8 cellular contexts compared by ENCODE assay signal in the genomic region with DNA sequence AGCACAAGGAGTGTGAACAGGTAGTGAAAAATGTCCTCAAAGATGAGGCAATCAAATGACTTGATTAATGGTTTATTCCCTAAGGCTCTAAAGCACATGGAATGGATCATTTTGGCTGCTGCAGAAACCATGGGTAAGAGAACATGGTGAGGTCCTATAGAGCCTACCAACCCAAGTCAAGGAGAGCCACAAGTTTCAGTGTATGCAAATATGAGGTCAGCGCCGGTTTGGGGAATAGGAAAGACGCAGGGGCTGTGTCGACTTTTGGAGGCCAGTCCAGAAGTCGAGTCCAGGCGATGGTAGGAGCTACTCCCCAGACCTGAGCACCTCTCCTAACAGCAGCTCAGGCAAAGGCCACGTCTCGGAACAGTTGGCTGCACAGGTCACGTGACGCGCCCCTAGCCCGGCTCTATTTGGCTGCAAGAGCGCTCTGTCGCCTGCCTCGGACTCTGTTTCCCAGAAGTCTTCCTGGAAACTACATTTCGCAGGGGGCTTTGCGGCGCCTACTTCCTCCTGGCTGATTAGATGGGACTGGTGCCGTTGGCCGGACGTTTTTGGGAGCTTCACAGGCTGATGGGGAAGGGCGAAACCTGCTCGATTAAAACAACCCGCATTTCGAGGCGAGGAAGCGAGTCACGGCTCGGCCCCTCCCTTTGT.
A peak's percentile ranks its signal among the peaks of the same experiment; 100 is the strongest.
DNase-seq lines count a peak whose midpoint lies in the region; ATAC-seq and TF ChIP-seq lines count a peak whose summit lies in the region.

No MANE protein-coding gene starts in this region.

- intact Hi-C loops in cardiac septum (cut with DNase I) (loop anchor here (5.0 to 10.0 kb wide), 5 partner anchors 75 to 548 kb away; partner anchors contain the start of genes CHD6 and LPIN3), tibial artery (cut with DNase I; ENCODE audit: low total_unique reads) (loop anchor here (10.0 kb wide), 1 partner anchor 178 kb away; no protein-coding TSS in a partner anchor)

- H3K79me2 ChIP-seq in DND-41 (ENCODE audit: insufficient read depth, low read length) (no peaks in the 10 kb centered on the region), parathyroid adenoma (no peaks in the 10 kb centered on the region)

- H3K4me1 ChIP-seq in DND-41 (ENCODE audit: insufficient read depth, low read length) (peaks cover 24% of the 10 kb centered on the region), parathyroid adenoma (peaks cover 3% of the 10 kb centered on the region), tibial artery (peaks cover 0 to 11% (median 4%) of the 10 kb centered on the region in 4 donors)

- no peaks in the 10 kb centered on the region for H3K36me3 ChIP-seq in DND-41 (ENCODE audit: insufficient read depth, low read length)
- H3K36me3 ChIP-seq in parathyroid adenoma (ENCODE audit: control insufficient read depth, insufficient read depth, low read length) = no peaks in the 10 kb centered on the region
- no peaks in the 10 kb centered on the region for H3K36me3 ChIP-seq in tibial artery

- H3K27ac ChIP-seq in DND-41 (ENCODE audit: low read length) = peak overlapping the region; percentile 80
- H3K27ac ChIP-seq in parathyroid adenoma = peak overlapping the region; percentile 90
- H3K27ac ChIP-seq in tibial artery = peak overlapping the region; percentile 90 to 94

- peak; percentile 74 for ATAC-seq in DND-41 (ENCODE audit: insufficient read depth, low read depth)

- DNase-seq in DND-41 = peak; percentile 90
- peak; percentile 58 for DNase-seq in GOT3 (lab: John Stamatoyannopoulos, UW)
- peak; percentile 46 for DNase-seq in LNCaP clone FGC (ENCODE audit: low read depth)
- DNase-seq in SKM-1 treated with dmso at 0.1 percent for 144 hours (lab: John Stamatoyannopoulos, UW; ENCODE audit: unreplicated experiment) = peak; percentile 48
- DNase-seq in activated naive CD8-positive, alpha-beta T cell treated with anti-CD3 and anti-CD28 coated beads, Interleukin-2, amount 50 U/mL, for 16 hours (ENCODE audit: low read depth, low spot score) = peak; percentile 34
- DNase-seq in cardiac septum (ENCODE audit: low spot score) = peak; percentile 90
- DNase-seq in tibial artery = peak; percentile 84 to 92

- H2AFZ ChIP-seq in DND-41 (ENCODE audit: low read depth, low read length) (peak overlapping the region; percentile 99), parathyroid adenoma (peak overlapping the region; percentile 98)

- peak overlapping the region; percentile 60 to 83 for H3K4me3 ChIP-seq in DND-41 (ENCODE audit: low read depth in 1 of 2, low read length in 2 of 2)
- H3K4me3 ChIP-seq in LNCaP clone FGC (ENCODE audit: low read depth, low read length) = peak overlapping the region; percentile 68
- H3K4me3 ChIP-seq in parathyroid adenoma (ENCODE audit: low read depth, low read length) = peak overlapping the region; percentile 83
- H3K4me3 ChIP-seq in tibial artery = peak overlapping the region; percentile 74 to 79

- peak overlapping the region; percentile 84 for H3K4me2 ChIP-seq in DND-41 (ENCODE audit: insufficient read depth, low read length)
- peak overlapping the region; percentile 61 for H3K4me2 ChIP-seq in parathyroid adenoma (ENCODE audit: low read length)

- H3K9me3 ChIP-seq in DND-41 (ENCODE audit: insufficient read depth, low read length, severe bottlenecking) = no peaks in the 10 kb centered on the region
- H3K9me3 ChIP-seq in parathyroid adenoma (ENCODE audit: control insufficient read depth, low read length) = no peaks in the 10 kb centered on the region
- no peaks in the 10 kb centered on the region for H3K9me3 ChIP-seq in tibial artery

- TF ChIP-seq CTCF in DND-41 (IDR thresholded peaks at IDR 0.05; ENCODE audit: borderline replicate concordance, extremely low read depth, low read length, poor library complexity, severe bottlenecking) (no peak), LNCaP clone FGC (IDR thresholded peaks at IDR 0.05; ENCODE audit: control insufficient read depth, extremely low read depth, insufficient read depth) (no peak), parathyroid adenoma (IDR thresholded peaks at IDR 0.05) (no peak), tibial artery (IDR thresholded peaks at IDR 0.05) (no peak)

- H3K27me3 ChIP-seq in DND-41 (ENCODE audit: insufficient read depth, low read length, poor library complexity) (no peaks in the 10 kb centered on the region), parathyroid adenoma (ENCODE audit: control insufficient read depth, insufficient read depth, low read length) (no peaks in the 10 kb centered on the region), tibial artery (peaks cover 0 to 4% of the 10 kb centered on the region in 2 donors)

- H3K9ac ChIP-seq in DND-41 (ENCODE audit: low read depth, low read length) (peak overlapping the region; percentile 67), parathyroid adenoma (peak overlapping the region; percentile 74)

- no peaks in the 10 kb centered on the region for H4K20me1 ChIP-seq in DND-41 (ENCODE audit: insufficient read depth, low read length)

Comparison
In these comparisons a context has a peak if more than half of its experiments do, and no peak if none do; other contexts are left out.
1. Peak in every context shown above with its lines: DNase-seq, ATAC-seq, H3K4me3 ChIP-seq and H3K27ac ChIP-seq.
2. DNase-seq: peak in every context shown above with its lines; median percentile 90 in DND-41; 90 in cardiac septum; 88 in tibial artery; 58 in GOT3; 48 in SKM-1 treated with dmso at 0.1 percent for 144 hours; 46 in LNCaP clone FGC; 34 in activated naive CD8-positive, alpha-beta T cell treated with anti-CD3 and anti-CD28 coated beads, Interleukin-2, amount 50 U/mL, for 16 hours.